Comparison of ENCODE assay signal across 13 cellular contexts in genomic region chr14:75205586-75205985, GRCh38. TPM values are rescaled to one million over a fixed set of nuclear protein-coding genes. Genes with fewer than 3 reads are reported as not detected.
DNase-seq lines count a peak whose midpoint lies in the region; ATAC-seq, FAIRE-seq and TF ChIP-seq lines count a peak whose summit lies in the region.
"Had no signal": no experiment of that assay in that cellular context is flagged by ENCODE, and none has a peak within 500 bp of the region (broad histone marks: within the 10 kb centered on the region; RNA-seq: fewer than 3 reads in every experiment).

No MANE protein-coding gene starts in this region.

- H3K18ac ChIP-seq in H1 (ENCODE audit: extremely low read depth, low read length): no peak overlapping the region

- H3K27me3 Mint-ChIP-seq in stimulated activated naive CD8-positive, alpha-beta T cell treated with anti-CD3 and anti-CD28 coated beads, Interleukin-15, amount 100 ng/mL, for 72 hours: no peaks in the 10 kb centered on the region

- H3K4me1 Mint-ChIP-seq in stimulated activated naive CD8-positive, alpha-beta T cell treated with anti-CD3 and anti-CD28 coated beads, Interleukin-15, amount 100 ng/mL, for 72 hours: peaks cover 28% of the 10 kb centered on the region

- H3K9me3 Mint-ChIP-seq in activated naive CD4-positive, alpha-beta T cell treated with anti-CD3 and anti-CD28 coated beads, Interleukin-2, amount 50 U/mL, for 72 hours: no peaks in the 10 kb centered on the region
- H3K9me3 Mint-ChIP-seq in stimulated activated naive CD8-positive, alpha-beta T cell treated with anti-CD3 and anti-CD28 coated beads, Interleukin-15, amount 100 ng/mL, for 72 hours: no peaks in the 10 kb centered on the region

- no peak for FAIRE-seq in H1 (lab: Jason Lieb, UNC)

- TF ChIP-seq RAD21 in H1 (IDR thresholded peaks at IDR 0.05 in 1 of 2, conservative IDR thresholded peaks at IDR 0.05 in 1 of 2; ENCODE audit: low read depth in 2 of 2, low read length in 2 of 2): no peak

- peak; percentile 53 to 89 for ATAC-seq in activated naive CD4-positive, alpha-beta T cell treated with anti-CD3 and anti-CD28 coated beads, Interleukin-2, amount 50 U/mL, for 72 hours
- peak; percentile 73 for ATAC-seq in stimulated activated naive CD8-positive, alpha-beta T cell treated with anti-CD3 and anti-CD28 coated beads, Interleukin-15, amount 100 ng/mL, for 72 hours
- ATAC-seq in GM21381 (IDR thresholded peaks at IDR 0.05; ENCODE audit: unreplicated experiment): no peak
- no peak for ATAC-seq in HG03097 (IDR thresholded peaks at IDR 0.05; ENCODE audit: low FRiP score, unreplicated experiment)
- ATAC-seq: Right ventricle myocardium inferior had no signal

- no peak overlapping the region for H2BK120ac ChIP-seq in H1 (replicated peaks; ENCODE audit: low read depth, low read length)

- no peak for TF ChIP-seq CTCF in H1 (IDR thresholded peaks at IDR 0.05; ENCODE audit: control extremely low read depth in 1 of 3, insufficient read depth in 1 of 3, low read depth in 1 of 3, low read length in 3 of 3)

- H4K91ac ChIP-seq in H1 (replicated peaks; ENCODE audit: insufficient read length, low read length): no peak overlapping the region

- H3K27ac Mint-ChIP-seq in activated naive CD4-positive, alpha-beta T cell treated with anti-CD3 and anti-CD28 coated beads, Interleukin-2, amount 50 U/mL, for 72 hours: peak overlapping the region in 1 of 2 donors; percentile 87
- H3K27ac Mint-ChIP-seq in stimulated activated naive CD8-positive, alpha-beta T cell treated with anti-CD3 and anti-CD28 coated beads, Interleukin-15, amount 100 ng/mL, for 72 hours: peak overlapping the region; percentile 86 to 89

- no peak overlapping the region for H2BK12ac ChIP-seq in H1 (ENCODE audit: low read depth, low read length)

- no peaks in the 10 kb centered on the region for H3K9me3 ChIP-seq in H1 (ENCODE audit: insufficient read depth in 2 of 2, low read depth in 1 of 2, low read length in 1 of 2)
- H3K9me3 ChIP-seq: colonic mucosa had no signal

- H4K5ac ChIP-seq in H1 (ENCODE audit: insufficient read length, low read depth, low read length): no peak overlapping the region

- H3K79me1 ChIP-seq in H1 (ENCODE audit: low read depth, low read length): no peaks in the 10 kb centered on the region

- H4K20me1 ChIP-seq in H1 (replicated peaks in 1 of 2; ENCODE audit: control insufficient read depth in 1 of 2, insufficient read depth in 2 of 2, low read length in 2 of 2): no peaks in the 10 kb centered on the region

- H3K23me2 ChIP-seq in H1 (ENCODE audit: low read depth, low read length): no peaks in the 10 kb centered on the region

- no peak overlapping the region for H3K4me2 ChIP-seq in H1 (ENCODE audit: insufficient read depth in 1 of 2, low read depth in 2 of 2, low read length in 2 of 2)
- H3K4me2 ChIP-seq: hepatocyte had no signal

- no peak overlapping the region for H3K27ac ChIP-seq in H1 (ENCODE audit: low read depth, low read length)
- H3K27ac ChIP-seq: C4-2B, colonic mucosa, hepatocyte had no signal

- no peak overlapping the region for H2BK15ac ChIP-seq in H1 (ENCODE audit: low read length)

- H3K56ac ChIP-seq in H1 (replicated peaks; ENCODE audit: insufficient read length, low read depth, low read length): no peak overlapping the region

- CTCF ChIA-PET in H1 (lab: Charles Lee; ENCODE audit: partially characterized antibody): interaction anchor here (0.8 to 1.9 kb wide), 4 partner anchors 12 to 81 kb away, joined by 3 to 9 read pairs (median 4); no protein-coding TSS in a partner anchor

- no peak overlapping the region for H3K4me3 ChIP-seq in H1 (ENCODE audit: extremely low read depth in 1 of 4, insufficient read depth in 2 of 4, low read depth in 3 of 4, low read length in 4 of 4)
- H3K4me3 ChIP-seq: colonic mucosa, hepatocyte had no signal

- no peak for TF ChIP-seq POLR2A in H1 (IDR thresholded peaks at IDR 0.05; ENCODE audit: control extremely low read depth in 1 of 2, low read depth in 2 of 2, low read length in 2 of 2)

- H3K14ac ChIP-seq in H1 (ENCODE audit: insufficient read length): no peak overlapping the region

- no peaks in the 10 kb centered on the region for H3K79me2 ChIP-seq in H1 (ENCODE audit: control insufficient read depth in 1 of 2, insufficient read depth in 2 of 2, low read length in 2 of 2)
- H3K79me2 ChIP-seq: hepatocyte had no signal

- no peak overlapping the region for H2BK20ac ChIP-seq in H1 (ENCODE audit: low read length)

- no peak overlapping the region for H2BK5ac ChIP-seq in H1 (ENCODE audit: low read depth, low read length)

- POLR2A ChIA-PET in H1 (lab: Charles Lee; ENCODE audit: partially characterized antibody): interaction anchor here (0.6 to 1.0 kb wide), 3 partner anchors 10 to 79 kb away, joined by 3 read pairs; no protein-coding TSS in a partner anchor

- no peak for DNase-seq in activated naive CD4-positive, alpha-beta T cell treated with anti-CD3 and anti-CD28 coated beads, Interleukin-2, amount 50 U/mL, for 72 hours (ENCODE audit: low spot score in 2 of 2)
- no peak for DNase-seq in activated naive CD4-positive, alpha-beta T cell treated with anti-CD3 and anti-CD28 coated beads, Interleukin-2, amount 50 U/mL, for 16 hours
- DNase-seq in RKO (ENCODE audit: low spot score) (peak; percentile 81), H1 (ENCODE audit: low read depth in 1 of 2, low spot score in 2 of 2) (no peak), NCI-H2107 treated with DMSO at 0.1 percent for 48 hours (lab: John Stamatoyannopoulos, UW; ENCODE audit: unreplicated experiment) (no peak)
- DNase-seq in stimulated activated naive CD8-positive, alpha-beta T cell treated with anti-CD3 and anti-CD28 coated beads, Interleukin-15, amount 100 ng/mL, for 72 hours: peak; percentile 13 to 23
- DNase-seq: colonic mucosa, NCI-H1417 treated with DMSO at 0.1 percent for 48 hours had no signal

- WGBS in H1 (ENCODE audit: extremely low coverage in 1 of 2, insufficient coverage in 1 of 2, insufficient read length in 1 of 2, insufficient replicate concordance in 2 of 2, low coverage in 1 of 2, low lambda C conversion rate in 2 of 2, missing lambda C conversion rate in 1 of 2), 2 experiments: 87% methylated on average over 3 of the region's 3 CpGs; no CpG with 5 or more reads in 1 of the 2 experiments

- no peak overlapping the region for H2AK5ac ChIP-seq in H1 (ENCODE audit: low read depth, low read length)

- H3K4ac ChIP-seq in H1 (replicated peaks; ENCODE audit: insufficient read length, low read depth, low read length): no peak overlapping the region

- no peaks in the 10 kb centered on the region for H3K36me3 ChIP-seq in H1 (ENCODE audit: control insufficient read depth in 2 of 4, insufficient read depth in 4 of 4, low read length in 3 of 4)
- H3K36me3 ChIP-seq: colonic mucosa had no signal

- no peak overlapping the region for H3K23ac ChIP-seq in H1 (ENCODE audit: insufficient read length)

- H3K36me3 Mint-ChIP-seq in activated naive CD4-positive, alpha-beta T cell treated with anti-CD3 and anti-CD28 coated beads, Interleukin-2, amount 50 U/mL, for 72 hours: no peaks in the 10 kb centered on the region

- H3K27me3 ChIP-seq in H1 (replicated peaks in 1 of 4; ENCODE audit: control insufficient read depth in 3 of 4, extremely low read depth in 1 of 4, insufficient read depth in 3 of 4, low read length in 3 of 4): no peaks in the 10 kb centered on the region
- H3K27me3 ChIP-seq: colonic mucosa, hepatocyte had no signal

- no peaks in the 10 kb centered on the region for H3K4me1 ChIP-seq in H1 (replicated peaks in 1 of 4; ENCODE audit: control insufficient read depth in 3 of 4, insufficient read depth in 4 of 4, low read length in 3 of 4)

- 0 out of 2 replicates have a peak overlapping the region, but pooled peaks have one; percentile 9 for H4K8ac ChIP-seq in H1 (ENCODE audit: extremely low read depth, insufficient read depth, low read length)

- no peak for TF ChIP-seq EP300 in H1 (IDR thresholded peaks at IDR 0.05; ENCODE audit: borderline replicate concordance in 1 of 2, low read depth in 2 of 2, low read length in 2 of 2)

- no peak overlapping the region for H3K9ac ChIP-seq in H1 (replicated peaks in 1 of 4; ENCODE audit: extremely low read depth in 1 of 4, low read depth in 3 of 4, low read length in 3 of 4)

- H2AFZ ChIP-seq in H1 (ENCODE audit: low read length): no peak overlapping the region
- H2AFZ ChIP-seq: hepatocyte had no signal

- peak overlapping the region in 1 of 2 donors; percentile 42 for H3K4me3 Mint-ChIP-seq in stimulated activated naive CD8-positive, alpha-beta T cell treated with anti-CD3 and anti-CD28 coated beads, Interleukin-15, amount 100 ng/mL, for 72 hours

TF ChIP-seq in H1, 55 proteins besides CTCF, POLR2A, EP300 and RAD21:
- TF ChIP-seq RBBP5 (IDR thresholded peaks at IDR 0.05; ENCODE audit: borderline replicate concordance, low read depth, low read length) (no peak), CREB1 (IDR thresholded peaks at IDR 0.05) (no peak), EZH2 (IDR thresholded peaks at IDR 0.05; ENCODE audit: low read depth, low read length, severe bottlenecking) (no peak), FOSL1 (IDR thresholded peaks at IDR 0.05; ENCODE audit: insufficient read depth, low read depth, low read length) (no peak), EGR1 (IDR thresholded peaks at IDR 0.05; ENCODE audit: borderline replicate concordance, low read depth, low read length) (no peak), GTF2F1 (IDR thresholded peaks at IDR 0.05; ENCODE audit: borderline replicate concordance, low read depth, low read length) (no peak), BACH1 (IDR thresholded peaks at IDR 0.05; ENCODE audit: low read length) (no peak), SP1 (IDR thresholded peaks at IDR 0.05; ENCODE audit: low read depth, low read length) (no peak), SIN3A (conservative IDR thresholded peaks at IDR 0.05 in 1 of 2, IDR thresholded peaks at IDR 0.05 in 1 of 2; ENCODE audit: low read depth in 1 of 2, low read length in 2 of 2) (no peak), YY1 (IDR thresholded peaks at IDR 0.05; ENCODE audit: low read depth, low read length) (no peak), CEBPB (IDR thresholded peaks at IDR 0.05; ENCODE audit: low read depth, low read length) (no peak)

RNA-seq across cellular contexts. Expression of gene TMED10, which starts 29.2 kb away (rescaled TPM):
- 100 to 1,000 TPM; 148 to 158 TPM for total RNA-seq in activated naive CD4-positive, alpha-beta T cell treated with anti-CD3 and anti-CD28 coated beads, Interleukin-2, amount 50 U/mL, for 72 hours
- total RNA-seq in H1 (2021; fragmentation: NEBNext Ultra II Directional; extraction: Animal tissue kit (Norgen Biotek cat#: 25700)): 250 and 251 TPM in 2 replicates
- polyA plus RNA-seq in H1 (2011; rRNA removed): 163 and 218 TPM in 2 replicates
- polyA plus RNA-seq in H1 (2011; cell fraction: cytosol; rRNA removed): 163 TPM
- 194 TPM for polyA plus RNA-seq in H1 (2011; cell fraction: nucleus; rRNA removed)
- 188 to 225 TPM (median 214 TPM) in 4 replicates for polyA plus RNA-seq in H1 (2012, experiment 1 of 2)
- 35.0 TPM for polyA plus RNA-seq in H1 (2012, experiment 2 of 2)
- 254 TPM for polyA plus RNA-seq in H1 (2013, experiment 1 of 2)
- polyA plus RNA-seq in H1 (2013, experiment 2 of 2): 326 TPM
- polyA minus RNA-seq in H1 (2011; rRNA and poly(A)+ RNA removed): 528 and 582 TPM in 2 replicates
- polyA minus RNA-seq in H1 (2011; cell fraction: cytosol; rRNA and poly(A)+ RNA removed): 221 TPM
- polyA minus RNA-seq in H1 (2011; cell fraction: nucleus; rRNA and poly(A)+ RNA removed): 120 TPM

Comparison
In these comparisons a context has a peak if more than half of its experiments do, and no peak if none do; other contexts are left out.
1. ATAC-seq: peak in activated naive CD4-positive, alpha-beta T cell treated with anti-CD3 and anti-CD28 coated beads, Interleukin-2, amount 50 U/mL, for 72 hours (2 of 2) and stimulated activated naive CD8-positive, alpha-beta T cell treated with anti-CD3 and anti-CD28 coated beads, Interleukin-15, amount 100 ng/mL, for 72 hours (single experiment); none in GM21381 (single experiment) and HG03097 (single experiment).
2. DNase-seq: peak in RKO (single experiment) and stimulated activated naive CD8-positive, alpha-beta T cell treated with anti-CD3 and anti-CD28 coated beads, Interleukin-15, amount 100 ng/mL, for 72 hours (2 of 2); none in activated naive CD4-positive, alpha-beta T cell treated with anti-CD3 and anti-CD28 coated beads, Interleukin-2, amount 50 U/mL, for 72 hours (0 of 2), activated naive CD4-positive, alpha-beta T cell treated with anti-CD3 and anti-CD28 coated beads, Interleukin-2, amount 50 U/mL, for 16 hours (single experiment), H1 (0 of 2) and NCI-H2107 treated with DMSO at 0.1 percent for 48 hours (single experiment).